Comparison of ENCODE assay signal across 13 cellular contexts in genomic region chr1:33004628-33005027, GRCh38. TPM values are rescaled to one million over a fixed set of nuclear protein-coding genes. Genes with fewer than 3 reads are reported as not detected.
DNase-seq lines count a peak whose midpoint lies in the region; ATAC-seq, FAIRE-seq and TF ChIP-seq lines count a peak whose summit lies in the region.
"Had no signal": no experiment of that assay in that cellular context is flagged by ENCODE, and none has a peak within 500 bp of the region (broad histone marks: within the 10 kb centered on the region; RNA-seq: fewer than 3 reads in every experiment).

No MANE protein-coding gene starts in this region.

- SMC1A ChIA-PET in GM12878 (lab: Charles Lee; ENCODE audit: uncharacterized antibody, unreplicated experiment), result interaction anchor here (0.7 to 7.2 kb wide), 7 partner anchors 8 to 129 kb away, joined by 3 to 51 read pairs (median 4); no protein-coding TSS in a partner anchor

- POLR2A ChIA-PET in GM12878 (lab: Charles Lee), result interaction anchor here (1.1 to 1.6 kb wide), 2 partner anchors 17 to 24 kb away, joined by 3 to 4 read pairs; no protein-coding TSS in a partner anchor

- H3K9me3 ChIP-seq in GM12878 (replicated peaks; ENCODE audit: control insufficient read depth, insufficient read depth, low read length), result no peaks in the 10 kb centered on the region
- H3K9me3 ChIP-seq: mucosa of descending colon, ovary had no signal

- intact Hi-C loops in GM12878 (cut with micrococcal nuclease; ENCODE audit: unreplicated experiment), result no loop called here

- H2AFZ ChIP-seq in GM12878 (ENCODE audit: control insufficient read depth, low read depth, low read length), result no peak overlapping the region

- H3K36me3 ChIP-seq in GM12878 (ENCODE audit: control insufficient read depth in 2 of 2, insufficient read depth in 2 of 2, low read length in 1 of 2) (peaks cover 13 to 21% of the 10 kb centered on the region in 2 experiments), urinary bladder (ENCODE audit: insufficient read depth) (no peaks in the 10 kb centered on the region)
- H3K36me3 ChIP-seq: ovary had no signal

- no peak overlapping the region for H3K9ac ChIP-seq in GM12878 (ENCODE audit: control insufficient read depth, insufficient read depth, low read length)

- in situ Hi-C loops in GM12878 (cut with MboI), result loop anchor here (5.0 kb wide), 1 partner anchor 72 kb away; no protein-coding TSS in a partner anchor

- H3K4me1 ChIP-seq in GM12878 (ENCODE audit: control insufficient read depth, insufficient read depth, low read length) (peaks cover 5% of the 10 kb centered on the region; the same call in 1 of the 2 replicates), urinary bladder (ENCODE audit: insufficient read depth) (peaks cover 6% of the 10 kb centered on the region)

- H3K4me2 ChIP-seq in GM12878 (ENCODE audit: control insufficient read depth, insufficient read depth), result no peak overlapping the region

- RAD21 ChIA-PET in GM12878 (lab: Charles Lee; ENCODE audit: unreplicated experiment), result interaction anchor here (1.0 to 1.7 kb wide), 2 partner anchors 8 to 70 kb away, joined by 3 to 9 read pairs; no protein-coding TSS in a partner anchor

- TF ChIP-seq EP300 in GM12878 (IDR thresholded peaks at IDR 0.05; ENCODE audit: borderline replicate concordance in 1 of 2, control insufficient read depth in 1 of 2, low read depth in 2 of 2, low read length in 2 of 2), result no peak

- WGBS in GM12878 (ENCODE audit: insufficient coverage, insufficient replicate concordance, low lambda C conversion rate, missing lambda C conversion rate), result 94% methylated on average over 3 of the region's 3 CpGs
- WGBS in urinary bladder, result 88% methylated on average over 3 of the region's 3 CpGs

- no peaks in the 10 kb centered on the region for H3K27me3 ChIP-seq in GM12878 (replicated peaks in 1 of 2; ENCODE audit: control insufficient read depth in 2 of 2, insufficient read depth in 2 of 2, low read length in 1 of 2)
- H3K27me3 ChIP-seq: ovary had no signal

- no TSS peak for BruUV-seq in GM12878 (replicated peaks; lab: Mats Ljungman, UMichigan)

- ATAC-seq in GM12878, result peak; percentile 33
- ATAC-seq in GM21786 (IDR thresholded peaks at IDR 0.05; ENCODE audit: unreplicated experiment), result no peak
- ATAC-seq: effector memory CD8-positive, alpha-beta T cell; mucosa of descending colon had no signal

- H3K79me2 ChIP-seq in GM12878 (ENCODE audit: control insufficient read depth, insufficient read depth, low read length), result no peaks in the 10 kb centered on the region

- TF ChIP-seq CTCF in GM12878 (IDR thresholded peaks at IDR 0.05 in 2 of 3, conservative IDR thresholded peaks at IDR 0.05 in 1 of 3; ENCODE audit: control insufficient read depth in 2 of 3, extremely low read depth in 1 of 3, insufficient read depth in 1 of 3, low read depth in 3 of 3, low read length in 3 of 3), result no peak
- no peak for TF ChIP-seq CTCF in fibroblast of the aortic adventitia (IDR thresholded peaks at IDR 0.05; ENCODE audit: insufficient read depth, low read length)

- 0 out of 2 replicates have a peak, but pooled peaks have one; percentile 19 for TF ChIP-seq POLR2A in GM12878 (IDR thresholded peaks at IDR 0.05; ENCODE audit: low read depth, low read length)

- peak; percentile 17 for DNase-seq in stimulated activated CD4-positive, alpha-beta T cell treated with anti-CD3 and anti-CD28 coated beads, Interleukin-15, amount 100 ng/mL, for 24 hours
- no peak for DNase-seq in stimulated activated CD4-positive, alpha-beta T cell treated with anti-CD3 and anti-CD28 coated beads, Interleukin-4, amount 100 ng/mL, for 4 hours
- DNase-seq in GM12878 (ENCODE audit: low read depth, low spot score) (no peak), fibroblast of the aortic adventitia (ENCODE audit: low read depth) (peak; percentile 37), RCC 7860 (ENCODE audit: low spot score) (no peak), HuH-7 (ENCODE audit: low spot score) (no peak)
- DNase-seq: activated B cell treated with CpG ODN at 0.5 μM for 24 hours; effector memory CD8-positive, alpha-beta T cell; kidney; mucosa of descending colon; ovary had no signal

- H3K27ac ChIP-seq in GM12878 (ENCODE audit: control insufficient read depth, insufficient read depth), result peak overlapping the region; percentile 30
- peak overlapping the region; percentile 4 for H3K27ac ChIP-seq in urinary bladder (ENCODE audit: low read depth)
- H3K27ac ChIP-seq: ovary had no signal

- no peaks in the 10 kb centered on the region; the same call in 1 of the 2 replicates for H4K20me1 ChIP-seq in GM12878 (ENCODE audit: control insufficient read depth, insufficient read depth)

- CTCF ChIA-PET in GM12878 (lab: Yijun Ruan, JAX), result interaction anchor here (0.6 to 2.2 kb wide), 8 partner anchors 11 to 132 kb away, joined by 3 to 5 read pairs (median 4); no protein-coding TSS in a partner anchor

- FAIRE-seq in GM12878 (lab: Jason Lieb, UNC) (no peak), RCC 7860 (lab: Jason Lieb, UNC) (no peak)
- FAIRE-seq: kidney had no signal

- TF ChIP-seq RAD21 in GM12878 (IDR thresholded peaks at IDR 0.05; ENCODE audit: insufficient read depth, low read depth, low read length), result no peak

- H3K4me3 ChIP-seq in GM12878 (no peak overlapping the region), fibroblast of the aortic adventitia (ENCODE audit: low read depth, low read length) (no peak overlapping the region), urinary bladder (ENCODE audit: low read depth, low read length) (no peak overlapping the region)
- H3K4me3 ChIP-seq: mucosa of descending colon, ovary had no signal

TF ChIP-seq in GM12878, 131 proteins besides CTCF, POLR2A, EP300 and RAD21 (continues in another document):
- TF ChIP-seq PKNOX1 (IDR thresholded peaks at IDR 0.05), result no peak
- no peak for TF ChIP-seq ZNF207 (IDR thresholded peaks at IDR 0.05; ENCODE audit: borderline replicate concordance)
- TF ChIP-seq BHLHE40 (IDR thresholded peaks at IDR 0.05; ENCODE audit: borderline replicate concordance in 1 of 2, low read depth in 2 of 2, low read length in 1 of 2), result no peak

RNA-seq across cellular contexts. Expression of gene AK2, which starts 32.1 kb away (rescaled TPM):
- total RNA-seq in GM12878 (2013; cell fraction: nucleolus; rRNA removed), result 424 and 447 TPM in 2 replicates
- total RNA-seq in GM12878 (2014; rRNA removed), result 191 and 229 TPM in 2 replicates
- total RNA-seq in GM12878 (2014; rRNA removed; fragmentation: Illumina TruSeq; extraction: Trizol), result 284 and 290 TPM in 2 replicates
- 272 and 290 TPM in 2 replicates for total RNA-seq in GM12878 (2021)
- 86.3 TPM for polyA plus RNA-seq in GM12878 (2011; ENCODE audit: low read depth)
- 415 and 485 TPM in 2 replicates for polyA plus RNA-seq in GM12878 (2011; rRNA removed)
- polyA plus RNA-seq in GM12878 (2011; cell fraction: cytosol; rRNA removed), result 398 and 633 TPM in 2 replicates
- polyA plus RNA-seq in GM12878 (2011; cell fraction: nucleus; rRNA removed), result 263 and 302 TPM in 2 replicates
- 170 and 192 TPM in 2 replicates for polyA plus RNA-seq in GM12878 (2012)
- 500 and 533 TPM in 2 replicates for polyA plus RNA-seq in GM12878 (2014; fragmentation: Illumina TruSeq; extraction: Trizol)
- polyA plus RNA-seq in GM12878 (2014; fragmentation: Nextera tagmentation; extraction: Ambion mirVana), result 10 to 100 TPM; 52.3 to 80.3 TPM
- 248 and 259 TPM in 2 replicates for polyA plus RNA-seq in GM12878 (2014; rRNA removed)
- 100 to 1,000 TPM; 347 to 359 TPM for polyA plus RNA-seq in GM12878 (2016; fragmentation: Nextera tagmentation; extraction: Ambion mirVana)
- 119 and 142 TPM in 2 replicates for polyA minus RNA-seq in GM12878 (2011; rRNA and poly(A)+ RNA removed)
- 81.6 and 83.8 TPM in 2 replicates for polyA minus RNA-seq in GM12878 (2011; cell fraction: cytosol; rRNA and poly(A)+ RNA removed)
- polyA minus RNA-seq in GM12878 (2011; cell fraction: nucleus; rRNA and poly(A)+ RNA removed), result 73.0 and 82.6 TPM in 2 replicates
- total RNA-seq in fibroblast of the aortic adventitia (ENCODE audit: low replicate concordance), result 155 and 373 TPM in 2 replicates
- total RNA-seq in urinary bladder, result 79.1 TPM
- polyA plus RNA-seq in urinary bladder, result 83.1 TPM

RNA-seq across cellular contexts. Expression of gene RNF19B, which starts 40.0 kb away (rescaled TPM):
- 15.2 and 15.5 TPM in 2 replicates for total RNA-seq in GM12878 (2013; cell fraction: nucleolus; rRNA removed)
- total RNA-seq in GM12878 (2014; rRNA removed) (17.2 and 17.6 TPM in 2 replicates), GM12878 (2014; rRNA removed; fragmentation: Illumina TruSeq; extraction: Trizol) (15.5 and 16.7 TPM in 2 replicates), GM12878 (2021) (30.3 and 32.2 TPM in 2 replicates), fibroblast of the aortic adventitia (ENCODE audit: low replicate concordance) (8.5 and 23.0 TPM in 2 replicates), urinary bladder (8.7 TPM)
- polyA plus RNA-seq in GM12878 (2011; ENCODE audit: low read depth), result 12.8 TPM
- polyA plus RNA-seq in GM12878 (2011; rRNA removed) (21.7 and 32.6 TPM in 2 replicates), GM12878 (2014; fragmentation: Illumina TruSeq; extraction: Trizol) (23.1 and 24.9 TPM in 2 replicates), GM12878 (2014; fragmentation: Nextera tagmentation; extraction: Ambion mirVana) (1 to 10 TPM; 4.3 to 9.1 TPM), GM12878 (2014; rRNA removed) (23.4 and 24.2 TPM in 2 replicates), GM12878 (2016; fragmentation: Nextera tagmentation; extraction: Ambion mirVana) (1 to 10 TPM; 2.8 to 4.0 TPM), urinary bladder (15.0 TPM)
- polyA plus RNA-seq in GM12878 (2011; cell fraction: cytosol; rRNA removed), result 29.5 and 31.4 TPM in 2 replicates
- polyA plus RNA-seq in GM12878 (2011; cell fraction: nucleus; rRNA removed), result 16.5 and 19.7 TPM in 2 replicates
- 16.7 and 18.2 TPM in 2 replicates for polyA plus RNA-seq in GM12878 (2012)
- polyA minus RNA-seq in GM12878 (2011; rRNA and poly(A)+ RNA removed), result 54.0 and 66.6 TPM in 2 replicates
- 17.2 and 18.3 TPM in 2 replicates for polyA minus RNA-seq in GM12878 (2011; cell fraction: cytosol; rRNA and poly(A)+ RNA removed)
- 14.4 and 22.5 TPM in 2 replicates for polyA minus RNA-seq in GM12878 (2011; cell fraction: nucleus; rRNA and poly(A)+ RNA removed)

Comparison
In these comparisons a context has a peak if more than half of its experiments do, and no peak if none do; other contexts are left out.
1. DNase-seq: peak in stimulated activated CD4-positive, alpha-beta T cell treated with anti-CD3 and anti-CD28 coated beads, Interleukin-15, amount 100 ng/mL, for 24 hours (single experiment) and fibroblast of the aortic adventitia (single experiment); none in stimulated activated CD4-positive, alpha-beta T cell treated with anti-CD3 and anti-CD28 coated beads, Interleukin-4, amount 100 ng/mL, for 4 hours (0 of 2), GM12878 (single experiment), RCC 7860 (single experiment) and HuH-7 (single experiment).